1 cellular context compared by ENCODE assay signal in the genomic region with DNA sequence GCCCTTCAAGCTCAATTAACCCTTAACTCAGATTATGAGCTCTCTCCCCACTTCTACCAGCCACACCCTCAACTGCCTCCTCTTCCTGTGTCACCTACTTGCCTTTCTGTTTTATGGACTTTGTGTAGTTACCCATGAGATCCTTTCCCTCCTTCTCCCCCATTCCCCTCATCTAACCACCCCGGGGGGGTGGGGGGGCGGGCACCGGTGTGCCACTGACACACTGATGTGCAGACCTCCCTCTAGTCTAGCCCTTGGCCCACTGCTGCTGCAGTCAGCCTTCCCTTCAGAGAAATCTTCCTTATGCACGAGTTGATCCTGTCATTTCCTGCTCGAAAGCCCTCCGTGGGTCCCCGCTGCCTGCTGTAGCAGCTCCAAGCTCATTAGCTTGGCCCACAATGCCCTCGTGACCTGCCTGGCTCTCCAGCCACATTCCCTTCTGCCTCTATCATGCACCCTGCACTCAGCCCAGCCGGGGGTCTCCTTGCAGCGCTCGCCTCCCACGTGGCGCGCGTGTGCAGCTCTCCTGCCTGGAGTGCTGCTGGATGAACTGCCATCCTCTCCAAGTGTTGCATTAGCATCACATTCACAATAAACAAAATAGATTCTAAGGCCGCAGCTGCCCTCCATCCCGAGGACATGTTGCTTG.
TF ChIP-seq lines count a peak whose summit lies in the region.

No MANE protein-coding gene starts in this region.

TF ChIP-seq in K562, 482 proteins besides CTCF, POLR2A, EP300 and RAD21:
- TF ChIP-seq, protein P1, sequence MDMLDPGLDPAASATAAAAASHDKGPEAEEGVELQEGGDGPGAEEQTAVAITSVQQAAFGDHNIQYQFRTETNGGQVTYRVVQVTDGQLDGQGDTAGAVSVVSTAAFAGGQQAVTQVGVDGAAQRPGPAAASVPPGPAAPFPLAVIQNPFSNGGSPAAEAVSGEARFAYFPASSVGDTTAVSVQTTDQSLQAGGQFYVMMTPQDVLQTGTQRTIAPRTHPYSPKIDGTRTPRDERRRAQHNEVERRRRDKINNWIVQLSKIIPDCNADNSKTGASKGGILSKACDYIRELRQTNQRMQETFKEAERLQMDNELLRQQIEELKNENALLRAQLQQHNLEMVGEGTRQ (CRISPR knock-in tag; IDR thresholded peaks at IDR 0.05) = 0 out of 2 replicates have a peak, but pooled peaks have one; percentile 3
- no peak for TF ChIP-seq POLR2AphosphoS2 (IDR thresholded peaks at IDR 0.05; ENCODE audit: low read length)
